ENCODE assay signal across 8 cellular contexts in the genomic region with DNA sequence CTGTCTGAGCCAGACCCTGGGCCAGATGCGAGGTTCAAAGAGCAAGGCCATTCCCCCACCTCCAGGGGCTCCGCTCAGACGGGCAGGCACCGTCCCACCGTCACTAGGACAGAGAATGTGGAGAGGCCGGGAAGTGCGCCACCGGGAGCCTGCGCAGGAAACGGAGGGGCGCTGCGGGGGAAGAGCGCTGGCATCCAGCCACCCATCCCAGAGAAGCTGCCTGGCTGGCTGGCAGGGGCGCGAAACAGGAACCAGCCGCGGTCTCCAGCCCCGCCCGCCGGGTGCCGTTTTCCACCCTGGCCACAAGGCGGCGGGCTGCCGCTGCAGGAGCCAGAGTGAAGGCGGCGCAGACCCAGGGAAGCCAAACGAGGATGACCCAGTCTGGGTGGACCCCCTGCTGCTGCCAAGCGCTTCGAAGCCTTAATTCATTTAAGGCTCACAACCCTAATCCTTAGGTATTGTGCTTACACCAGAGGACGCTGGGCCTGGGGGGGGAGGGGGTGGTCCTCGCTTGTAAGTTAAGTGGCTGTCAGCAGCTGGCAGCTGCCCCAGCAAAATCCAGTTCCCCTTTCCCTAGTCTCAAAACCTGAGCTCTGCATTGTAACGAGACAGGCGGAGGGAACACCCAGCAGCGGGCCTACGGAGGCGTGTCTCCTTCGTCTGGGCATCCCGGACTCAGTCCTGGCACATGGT.
DNase-seq lines count a peak whose midpoint lies in the region; ATAC-seq and TF ChIP-seq lines count a peak whose summit lies in the region.
"Not testable (repeated sequence)": the region's sequence is repeated elsewhere in the genome, so short reads cannot be mapped to it uniquely, and the experiment has no call there.

No MANE protein-coding gene starts in this region.

- peak overlapping the region; percentile 42 for H3K4me3 ChIP-seq in GM12865 (ENCODE audit: low read depth, low read length)
- H3K4me3 ChIP-seq in heart right ventricle: peak overlapping the region in 9 of 10 donors; percentile 6 to 66 (median 42)
- peak overlapping the region; percentile 18 to 41 for H3K4me3 ChIP-seq in tibial artery

- ATAC-seq in HG02970 (IDR thresholded peaks at IDR 0.05; ENCODE audit: low FRiP score, unreplicated experiment): peak; percentile 56
- peak; percentile 72 to 87 (median 80) for ATAC-seq in heart right ventricle

- H3K27me3 ChIP-seq in heart right ventricle: peaks cover 0 to 39% (median 25%) of the 10 kb centered on the region in 7 donors
- peaks cover 3 to 42% of the 10 kb centered on the region in 2 donors for H3K27me3 ChIP-seq in tibial artery

- peak overlapping the region; percentile 52 for H3K27ac ChIP-seq in angular gyrus (ENCODE audit: low read depth, low read length)
- peak overlapping the region in 9 of 10 donors; percentile 43 to 78 (median 49) for H3K27ac ChIP-seq in heart right ventricle
- peak overlapping the region in 1 of 2 donors; percentile 17 for H3K27ac ChIP-seq in tibial artery

- H3K9me3 ChIP-seq in heart right ventricle, tibial artery: not testable (repeated sequence)

- 3 to 4% methylated on average over 38 of the region's 38 CpGs for WGBS in heart right ventricle, 2 donors

- TF ChIP-seq CTCF in GM12865 (IDR thresholded peaks at IDR 0.05; ENCODE audit: insufficient read depth, low read depth, low read length, missing control alignments): peak; percentile 93
- TF ChIP-seq CTCF in heart right ventricle (IDR thresholded peaks at IDR 0.05): peak; percentile 88 to 96 (median 94)
- peak; percentile 87 to 96 for TF ChIP-seq CTCF in tibial artery (IDR thresholded peaks at IDR 0.05)

- intact Hi-C loops in heart right ventricle (cut with DNase I): loop anchor here in 2 of 10 donors (2.0 to 10.0 kb wide), 2 partner anchors 62 to 70 kb away; no protein-coding TSS in a partner anchor
- intact Hi-C loops in tibial artery (cut with DNase I; ENCODE audit: low total_unique reads): not testable (repeated sequence)

- H3K4me1 ChIP-seq in heart right ventricle (peaks cover 31 to 71% (median 53%) of the 10 kb centered on the region in 9 donors), tibial artery (peaks cover 0 to 58% (median 53%) of the 10 kb centered on the region in 4 donors)

- H3K36me3 ChIP-seq in heart right ventricle, tibial artery: not testable (repeated sequence)

- DNase-seq in GM12865 (ENCODE audit: low read depth): peak; percentile 76
- peak; percentile 86 to 91 for DNase-seq in NCI-H2081 (lab: John Stamatoyannopoulos, UW)
- peak; percentile 39 for DNase-seq in T-helper 22 cell (ENCODE audit: low read depth)
- peak; percentile 77 to 83 for DNase-seq in heart right ventricle
- peak; percentile 70 for DNase-seq in pons (ENCODE audit: low spot score)
- DNase-seq in tibial artery: peak; percentile 78 to 84
